ENCODE assay signal across 23 cellular contexts in genomic region chr3:23756206-23756840, GRCh38.
"Had no signal": no experiment of that assay in that cellular context is flagged by ENCODE, and none has a peak within 500 bp of the region (broad histone marks: within the 10 kb centered on the region; RNA-seq: fewer than 3 reads in every experiment).

No MANE protein-coding gene starts in this region.

- H3K27ac ChIP-seq: epithelial cell of prostate, heart right ventricle, ovary, prostate gland, thoracic aorta had no signal

- H3K4me1 ChIP-seq: prostate gland had no signal

- FAIRE-seq: bronchial epithelial cell, keratinocyte had no signal

- H3K9me3 Mint-ChIP-seq: activated CD4-positive, alpha-beta memory T cell treated with anti-CD3 and anti-CD28 coated beads, Interleukin-2, amount 10 ng/mL, durations not matched to agents 7 days and 5 days; activated CD4-positive, alpha-beta T cell treated with anti-CD3 and anti-CD28 coated beads, Interleukin-2, amount 10 ng/mL, durations not matched to agents 24 days and 14 days; activated naive CD4-positive, alpha-beta T cell treated with anti-CD3 and anti-CD28 coated beads for 36 hours; activated naive CD8-positive, alpha-beta T cell treated with anti-CD3 and anti-CD28 coated beads, Interleukin-2, amount 10 ng/mL, durations not matched to agents 7 days and 5 days; activated T-cell treated with anti-CD3 and anti-CD28 coated beads, Interleukin-2, amount 50 U/mL, for 72 hours; endodermal cell; memory B cell; naive B cell; type B pancreatic cell had no signal

- H3K4me3 Mint-ChIP-seq: activated CD4-positive, alpha-beta memory T cell treated with anti-CD3 and anti-CD28 coated beads, Interleukin-2, amount 10 ng/mL, durations not matched to agents 7 days and 5 days; activated CD4-positive, alpha-beta T cell treated with anti-CD3 and anti-CD28 coated beads, Interleukin-2, amount 10 ng/mL, durations not matched to agents 24 days and 14 days; activated naive CD4-positive, alpha-beta T cell treated with anti-CD3 and anti-CD28 coated beads for 36 hours; activated naive CD8-positive, alpha-beta T cell treated with anti-CD3 and anti-CD28 coated beads, Interleukin-2, amount 10 ng/mL, durations not matched to agents 7 days and 5 days; activated T-cell treated with anti-CD3 and anti-CD28 coated beads, Interleukin-2, amount 50 U/mL, for 72 hours; endodermal cell; memory B cell; naive B cell; type B pancreatic cell had no signal

- H3K36me3 Mint-ChIP-seq: activated naive CD8-positive, alpha-beta T cell treated with anti-CD3 and anti-CD28 coated beads, Interleukin-2, amount 10 ng/mL, durations not matched to agents 7 days and 5 days; memory B cell; naive B cell; type B pancreatic cell had no signal

- H3K27me3 ChIP-seq: heart right ventricle, ovary had no signal

- H3K27ac Mint-ChIP-seq: activated CD4-positive, alpha-beta memory T cell treated with anti-CD3 and anti-CD28 coated beads, Interleukin-2, amount 10 ng/mL, durations not matched to agents 7 days and 5 days; activated CD4-positive, alpha-beta T cell treated with anti-CD3 and anti-CD28 coated beads, Interleukin-2, amount 10 ng/mL, durations not matched to agents 24 days and 14 days; activated naive CD4-positive, alpha-beta T cell treated with anti-CD3 and anti-CD28 coated beads for 36 hours; activated naive CD8-positive, alpha-beta T cell treated with anti-CD3 and anti-CD28 coated beads, Interleukin-2, amount 10 ng/mL, durations not matched to agents 7 days and 5 days; activated T-cell treated with anti-CD3 and anti-CD28 coated beads, Interleukin-2, amount 50 U/mL, for 72 hours; endodermal cell; memory B cell; type B pancreatic cell had no signal

- ATAC-seq: activated T-cell treated with anti-CD3 and anti-CD28 coated beads, Interleukin-2, amount 50 U/mL, for 72 hours; heart right ventricle; left colon had no signal

- H3K9me3 ChIP-seq: heart right ventricle, ovary, prostate gland, thoracic aorta had no signal

- H3K36me3 ChIP-seq: heart right ventricle, ovary, prostate gland, thoracic aorta had no signal

- DNase-seq: activated CD4-positive, alpha-beta memory T cell treated with anti-CD3 and anti-CD28 coated beads, Interleukin-2, amount 10 ng/mL, durations not matched to agents 7 days and 5 days; activated CD4-positive, alpha-beta T cell treated with anti-CD3 and anti-CD28 coated beads, Interleukin-2, amount 10 ng/mL, durations not matched to agents 24 days and 14 days; activated effector memory CD4-positive, alpha-beta T cell treated with Interleukin-2 at 50 U/mL for 16 hours; activated naive CD4-positive, alpha-beta T cell treated with anti-CD3 and anti-CD28 coated beads for 36 hours; activated naive CD8-positive, alpha-beta T cell treated with anti-CD3 and anti-CD28 coated beads, Interleukin-2, amount 10 ng/mL, durations not matched to agents 7 days and 5 days; activated T-cell treated with anti-CD3 and anti-CD28 coated beads, Interleukin-2, amount 50 U/mL, for 72 hours; amniotic stem cell; cerebellar nuclear complex; cortex of kidney; endodermal cell; heart right ventricle; left colon; naive B cell; ovary; stimulated activated CD4-positive, alpha-beta T cell treated with anti-CD3 and anti-CD28 coated beads, Interleukin-4, amount 100 ng/mL, for 1 hour; stimulated activated naive CD4-positive, alpha-beta T cell had no signal

- H3K4me3 ChIP-seq: heart right ventricle, ovary, prostate gland, thoracic aorta had no signal
